8 cellular contexts compared by ENCODE assay signal in the genomic region with DNA sequence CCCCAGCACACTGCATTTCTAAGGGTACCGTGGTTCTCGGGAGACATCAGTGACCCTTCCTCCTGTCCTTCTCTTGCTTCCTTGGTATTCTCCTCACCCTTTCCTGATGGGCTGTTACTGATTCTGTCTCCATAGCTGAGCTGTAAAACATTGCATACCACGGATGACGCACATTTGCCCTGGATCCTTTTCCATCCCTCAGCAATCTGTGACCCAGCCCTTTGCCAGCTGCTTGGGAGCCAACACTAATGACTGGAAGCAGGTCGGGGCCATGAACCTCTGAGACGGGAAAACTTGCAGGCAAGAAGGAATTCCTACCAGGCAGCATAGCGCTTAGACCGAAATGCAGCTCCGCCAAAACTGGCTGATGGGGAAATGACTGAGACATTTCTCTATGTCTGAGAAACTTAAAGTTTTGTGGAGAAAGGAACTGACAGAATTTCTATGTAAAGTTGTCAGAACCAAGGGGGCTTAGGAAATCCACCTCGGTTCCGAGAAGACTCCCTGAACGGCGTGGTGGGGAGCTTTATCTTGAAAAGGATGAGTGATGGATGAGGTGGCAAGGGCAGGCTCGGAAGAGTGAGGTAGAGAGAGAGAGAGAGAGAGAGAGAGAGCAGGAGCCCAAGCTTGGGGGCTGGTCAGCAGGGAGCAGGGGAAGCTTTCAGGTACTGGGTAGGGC. TPM values are rescaled to one million over a fixed set of nuclear protein-coding genes. Genes with fewer than 3 reads are reported as not detected.
DNase-seq lines count a peak whose midpoint lies in the region; ATAC-seq, FAIRE-seq and TF ChIP-seq lines count a peak whose summit lies in the region.

No MANE protein-coding gene starts in this region.

- peak overlapping the region; percentile 18; the same call in 1 of the 2 replicates for H3K4me3 ChIP-seq in AG04449 (ENCODE audit: low read depth, low read length)
- no peak overlapping the region for H3K4me3 ChIP-seq in astrocyte of the cerebellum (ENCODE audit: low read depth, low read length)
- H3K4me3 ChIP-seq in keratinocyte (ENCODE audit: control insufficient read depth in 2 of 3, extremely low read depth in 1 of 3, insufficient read depth in 2 of 3, low read depth in 1 of 3, low read length in 3 of 3), result peak overlapping the region in 2 of 3 experiments; percentile 3 to 40
- no peak overlapping the region for H3K4me3 ChIP-seq in pancreas

- H3K27me3 ChIP-seq in keratinocyte (ENCODE audit: control insufficient read depth, extremely low read depth, insufficient read depth, low read length) (no peaks in the 10 kb centered on the region), pancreas (no peaks in the 10 kb centered on the region)

- no peak for ATAC-seq in pancreas

- H2AFZ ChIP-seq in keratinocyte (ENCODE audit: control insufficient read depth, low read length), result peak overlapping the region; percentile 88

- WGBS in pancreas, 2 donors, result 73 to 74% methylated on average over 14 of the region's 14 CpGs

- in situ Hi-C loops in astrocyte of the cerebellum (cut with HindIII; ENCODE audit: low sequenced_read_pairs), result no loop called here

- CTCF ChIA-PET in AG04449 (lab: Yijun Ruan, JAX), result interaction anchor here (0.6 to 2.2 kb wide), 6 partner anchors 22 to 49 kb away, joined by 3 to 8 read pairs (median 3); no protein-coding TSS in a partner anchor

- no peaks in the 10 kb centered on the region for H3K79me2 ChIP-seq in keratinocyte (ENCODE audit: control insufficient read depth, insufficient read depth, low read length)

- H3K9ac ChIP-seq in keratinocyte (ENCODE audit: control insufficient read depth, extremely low read depth, insufficient read depth, low read length), result peak overlapping the region; percentile 67

- dilution Hi-C loops in keratinocyte (cut with MboI; ENCODE audit: extremely low pct_ligation_motif_present, low sequenced_read_pairs), result no loop called here

- intact Hi-C loops in pancreas (cut with DNase I), result no loop called here

- H3K4me2 ChIP-seq in keratinocyte (ENCODE audit: control insufficient read depth, extremely low read depth, insufficient read depth, low read depth, low read length), result peak overlapping the region; percentile 83

- H3K36me3 ChIP-seq in keratinocyte (ENCODE audit: control insufficient read depth in 2 of 2, extremely low read depth in 1 of 2, insufficient read depth in 2 of 2, low read length in 2 of 2) (no peaks in the 10 kb centered on the region), pancreas (no peaks in the 10 kb centered on the region)

- H3K4me1 ChIP-seq in keratinocyte (ENCODE audit: control insufficient read depth, extremely low read depth, insufficient read depth, low read length) (peaks cover 35% of the 10 kb centered on the region), pancreas (no peaks in the 10 kb centered on the region)

- FAIRE-seq in keratinocyte (lab: Jason Lieb, UNC) (peak; percentile 74), pancreas (lab: Jason Lieb, UNC) (no peak)

- DNase-seq in AG04449 (ENCODE audit: low read depth, low spot score) (peak; percentile 93), HCEC 1CT (peak; percentile 73), astrocyte of the cerebellum (ENCODE audit: low read depth) (peak; percentile 68), keratinocyte (ENCODE audit: low read depth, low spot score) (no peak), GF-D8 (lab: John Stamatoyannopoulos, UW) (no peak), NCI-H69 (lab: John Stamatoyannopoulos, UW) (no peak), pancreas (no peak)
- DNase-seq in activated effector memory CD4-positive, alpha-beta T cell treated with Interleukin-2 at 50 U/mL for 16 hours, result no peak

- H3K27ac ChIP-seq in keratinocyte (ENCODE audit: control insufficient read depth, insufficient read depth, low read length), result peak overlapping the region; percentile 81
- H3K27ac ChIP-seq in pancreas, result no peak overlapping the region

- no peaks in the 10 kb centered on the region for H3K9me1 ChIP-seq in keratinocyte (ENCODE audit: control insufficient read depth, extremely low read depth, insufficient read depth, low read length)

- POLR2A ChIA-PET in AG04449 (lab: Yijun Ruan, JAX), result interaction anchor here (0.7 to 3.3 kb wide), 6 partner anchors 23 to 51 kb away, joined by 3 to 18 read pairs (median 4); a partner anchor contains a TSS

- H3K9me3 ChIP-seq in keratinocyte (ENCODE audit: control insufficient read depth, low read depth, low read length), result no peaks in the 10 kb centered on the region
- no peaks in the 10 kb centered on the region for H3K9me3 ChIP-seq in pancreas

- H4K20me1 ChIP-seq in keratinocyte (ENCODE audit: control insufficient read depth, extremely low read depth, insufficient read depth, low read length), result no peaks in the 10 kb centered on the region

- TF ChIP-seq CTCF in AG04449 (IDR thresholded peaks at IDR 0.05; ENCODE audit: insufficient read depth, low read length, missing control alignments) (no peak), astrocyte of the cerebellum (IDR thresholded peaks at IDR 0.05; ENCODE audit: low read depth, low read length, missing control alignments) (no peak), keratinocyte (optimal IDR thresholded peaks at IDR 0.05 in 1 of 3, IDR thresholded peaks at IDR 0.05 in 1 of 3, conservative IDR thresholded peaks at IDR 0.05 in 1 of 3; ENCODE audit: extremely low read depth in 1 of 3, insufficient read depth in 2 of 3, low read length in 3 of 3) (no peak), pancreas (IDR thresholded peaks at IDR 0.05) (no peak)

RNA-seq across cellular contexts. Expression of a gene that starts 19.2 kb away (rescaled TPM):
- 0.04 TPM in 1 of 3 replicates, not detected in the others for polyA plus RNA-seq in keratinocyte
- polyA plus RNA-seq in keratinocyte (2011; ENCODE audit: low read depth), result 1.0 TPM
- polyA plus RNA-seq in keratinocyte (2011; cell fraction: cytosol; rRNA removed), result 0.04 and 0.09 TPM in 2 replicates
- polyA plus RNA-seq in keratinocyte (2011; cell fraction: nucleus; rRNA removed), result not detected in 2 replicates
- 2.1 TPM in 1 of 2 replicates, not detected in the other for polyA plus RNA-seq in keratinocyte (2012; ENCODE audit: low replicate concordance)
- polyA minus RNA-seq in keratinocyte, result 0.13 to 0.51 TPM in 2 of 3 replicates, not detected in the other
- not detected for polyA minus RNA-seq in keratinocyte (2011; cell fraction: cytosol; rRNA and poly(A)+ RNA removed)
- not detected in 2 replicates for polyA minus RNA-seq in keratinocyte (2011; cell fraction: nucleus; rRNA and poly(A)+ RNA removed)
- 10 to 100 TPM in 2 of 6 donors, 1 to 10 TPM in 4; 1.9 to 17.6 (median 5.7) TPM for total RNA-seq in pancreas
- 1 to 10 TPM; 3.8 to 6.1 TPM for polyA plus RNA-seq in pancreas

RNA-seq across cellular contexts. Expression of a gene that starts 50.5 kb away (rescaled TPM):
- polyA plus RNA-seq in keratinocyte, result 9.9 to 19.7 TPM (median 16.3 TPM) in 3 replicates
- polyA plus RNA-seq in keratinocyte (2011; ENCODE audit: low read depth), result 5.6 TPM
- polyA plus RNA-seq in keratinocyte (2011; cell fraction: cytosol; rRNA removed), result 8.8 and 12.3 TPM in 2 replicates
- 9.2 and 9.7 TPM in 2 replicates for polyA plus RNA-seq in keratinocyte (2011; cell fraction: nucleus; rRNA removed)
- polyA plus RNA-seq in keratinocyte (2012; ENCODE audit: low replicate concordance), result 16.0 and 17.0 TPM in 2 replicates
- 5.2 to 5.4 TPM (median 5.3 TPM) in 3 replicates for polyA minus RNA-seq in keratinocyte
- polyA minus RNA-seq in keratinocyte (2011; cell fraction: cytosol; rRNA and poly(A)+ RNA removed), result 18.6 TPM
- 2.4 and 2.9 TPM in 2 replicates for polyA minus RNA-seq in keratinocyte (2011; cell fraction: nucleus; rRNA and poly(A)+ RNA removed)
- 10 to 100 TPM; 10.6 to 18.0 (median 15.5) TPM for total RNA-seq in pancreas
- polyA plus RNA-seq in pancreas, result 10 to 100 TPM; 23.7 to 40.5 TPM

RNA-seq across cellular contexts. Expression of a gene that starts 50.9 kb away (rescaled TPM):
- 58.8 to 84.4 TPM (median 73.0 TPM) in 3 replicates for polyA plus RNA-seq in keratinocyte
- 96.2 TPM for polyA plus RNA-seq in keratinocyte (2011; ENCODE audit: low read depth)
- polyA plus RNA-seq in keratinocyte (2011; cell fraction: cytosol; rRNA removed), result 75.1 and 127 TPM in 2 replicates
- polyA plus RNA-seq in keratinocyte (2011; cell fraction: nucleus; rRNA removed), result 79.8 and 104 TPM in 2 replicates
- polyA plus RNA-seq in keratinocyte (2012; ENCODE audit: low replicate concordance), result 84.1 and 269 TPM in 2 replicates
- 53.2 to 87.1 TPM (median 66.5 TPM) in 3 replicates for polyA minus RNA-seq in keratinocyte
- polyA minus RNA-seq in keratinocyte (2011; cell fraction: cytosol; rRNA and poly(A)+ RNA removed), result 179 TPM
- 67.7 and 76.3 TPM in 2 replicates for polyA minus RNA-seq in keratinocyte (2011; cell fraction: nucleus; rRNA and poly(A)+ RNA removed)
- 10 to 100 TPM; 16.3 to 55.9 (median 20.0) TPM for total RNA-seq in pancreas
- polyA plus RNA-seq in pancreas, result 10 to 100 TPM; 21.3 to 26.0 TPM

Comparison
In these comparisons a context has a peak if more than half of its experiments do, and no peak if none do; other contexts are left out.
1. DNase-seq: peak in AG04449 (single experiment), HCEC 1CT (single experiment) and astrocyte of the cerebellum (single experiment); none in keratinocyte (single experiment), GF-D8 (single experiment), NCI-H69 (single experiment), pancreas (0 of 6) and activated effector memory CD4-positive, alpha-beta T cell treated with Interleukin-2 at 50 U/mL for 16 hours (single experiment).
2. H3K4me3 ChIP-seq: peak in AG04449 (single experiment) and keratinocyte (2 of 3); none in astrocyte of the cerebellum (single experiment) and pancreas (0 of 4).